ENCODE assay signal across 9 cellular contexts in genomic region chr19:38304866-38305429, GRCh38. TPM values are rescaled to one million over a fixed set of nuclear protein-coding genes. Genes with fewer than 3 reads are reported as not detected.
DNase-seq lines count a peak whose midpoint lies in the region; ATAC-seq and TF ChIP-seq lines count a peak whose summit lies in the region.
"Had no signal": no experiment of that assay in that cellular context is flagged by ENCODE, and none has a peak within 500 bp of the region (broad histone marks: within the 10 kb centered on the region; RNA-seq: fewer than 3 reads in every experiment).

No MANE protein-coding gene starts in this region.

- H3K4me1 ChIP-seq in heart right ventricle = peaks cover 0 to 15% (median 0%) of the 10 kb centered on the region in 9 donors

- intact Hi-C loops in heart right ventricle (cut with DNase I) = no loop called here

- H3K36me3 ChIP-seq in heart right ventricle = peaks cover 0 to 55% (median 17%) of the 10 kb centered on the region in 9 donors

- H3K9me3 ChIP-seq in heart right ventricle = no peaks in the 10 kb centered on the region
- H3K9me3 ChIP-seq: SJCRH30 had no signal

- 61 to 63% methylated on average over 29 of the region's 29 CpGs for WGBS in heart right ventricle, 2 donors

- no peak for TF ChIP-seq CTCF in heart right ventricle (IDR thresholded peaks at IDR 0.05)
- TF ChIP-seq CTCF in retinal pigment epithelial cell (conservative IDR thresholded peaks at IDR 0.05; ENCODE audit: low read depth, low read length) = no peak

- ATAC-seq in heart right ventricle (peak; percentile 13 to 80 (median 72)), HG03039 (IDR thresholded peaks at IDR 0.05; ENCODE audit: unreplicated experiment) (no peak), HG03342 (IDR thresholded peaks at IDR 0.05; ENCODE audit: unreplicated experiment) (no peak)

- peak overlapping the region in 8 of 10 donors; percentile 13 to 40 (median 28) for H3K4me3 ChIP-seq in heart right ventricle
- H3K4me3 ChIP-seq in retinal pigment epithelial cell (ENCODE audit: low read length) = no peak overlapping the region
- H3K4me3 ChIP-seq: SJCRH30 had no signal

- no peaks in the 10 kb centered on the region for H3K27me3 ChIP-seq in heart right ventricle
- H3K27me3 ChIP-seq: SJCRH30 had no signal

- peak; percentile 83 for DNase-seq in HPDE6-E6E7 (ENCODE audit: extremely low spot score)
- DNase-seq in RKO (ENCODE audit: low spot score) = peak; percentile 82
- DNase-seq in heart right ventricle = peak; percentile 32 to 44
- DNase-seq in retinal pigment epithelial cell (ENCODE audit: low read depth) = peak; percentile 33
- DNase-seq in GM03348 (ENCODE audit: low spot score) = no peak
- no peak for DNase-seq in C1 segment of cervical spinal cord (lab: John Stamatoyannopoulos, UW)
- DNase-seq: SJCRH30 had no signal

- H3K27ac ChIP-seq in heart right ventricle = peak overlapping the region in 7 of 10 donors; percentile 24 to 85 (median 34)
- H3K27ac ChIP-seq: SJCRH30 had no signal

RNA-seq across cellular contexts. Expression of gene C19orf33, which starts 0.9 kb away (rescaled TPM):
- 10 to 100 TPM in 1 of 10 donors, 1 to 10 TPM in 7, not detected in 2; 2.2 to 37.9 (median 3.7) TPM for total RNA-seq in heart right ventricle
- polyA plus RNA-seq in heart right ventricle = 100 to 1,000 TPM in 1 of 2 donors, 10 to 100 TPM in 1; 24.9 to 133 TPM
- total RNA-seq: SJCRH30 had no signal

RNA-seq across cellular contexts. Expression of gene YIF1B, which starts 10.8 kb away (rescaled TPM):
- total RNA-seq in heart right ventricle = 10 to 100 TPM; 24.3 to 42.9 (median 30.2) TPM
- polyA plus RNA-seq in heart right ventricle = 100 to 1,000 TPM in 1 of 2 donors, 10 to 100 TPM in 1; 47.2 to 115 TPM

RNA-seq across cellular contexts. Expression of gene KCNK6, which starts 14.7 kb away (rescaled TPM):
- total RNA-seq in heart right ventricle = 10 to 100 TPM in 6 of 10 donors, 1 to 10 TPM in 4; 4.5 to 31.6 (median 13.7) TPM
- polyA plus RNA-seq in heart right ventricle = 1 to 10 TPM; 5.1 to 8.0 TPM

RNA-seq across cellular contexts. Expression of gene CATSPERG, which starts 30.7 kb away (rescaled TPM):
- total RNA-seq in heart right ventricle = 1 to 10 TPM in 5 of 10 donors, under 1 TPM in 5; 0.74 to 4.9 (median 1.1) TPM
- polyA plus RNA-seq in heart right ventricle = 1 to 10 TPM; 1.1 to 2.5 TPM

RNA-seq across cellular contexts. Expression of gene SPINT2, which starts 40.6 kb away (rescaled TPM):
- 10 to 100 TPM in 7 of 10 donors, 1 to 10 TPM in 3; 4.5 to 29.2 (median 12.7) TPM for total RNA-seq in heart right ventricle
- 10 to 100 TPM in 1 of 2 donors, 1 to 10 TPM in 1; 3.4 to 12.7 TPM for polyA plus RNA-seq in heart right ventricle

Comparison
In these comparisons a context has a peak if more than half of its experiments do, and no peak if none do; other contexts are left out.
1. DNase-seq: peak in HPDE6-E6E7 (single experiment), RKO (single experiment), heart right ventricle (2 of 2) and retinal pigment epithelial cell (single experiment); none in GM03348 (single experiment) and C1 segment of cervical spinal cord (0 of 14).
2. ATAC-seq: peak in heart right ventricle (8 of 8); none in HG03039 (single experiment) and HG03342 (single experiment).